Comparison of ENCODE assay signal across 8 cellular contexts in genomic region chr4:16225681-16225995, GRCh38. TPM values are rescaled to one million over a fixed set of nuclear protein-coding genes. Genes with fewer than 3 reads are reported as not detected.
DNase-seq lines count a peak whose midpoint lies in the region; ATAC-seq, FAIRE-seq and TF ChIP-seq lines count a peak whose summit lies in the region.

No MANE protein-coding gene starts in this region.

- H3K4me1 ChIP-seq in suprapubic skin = peaks cover 38% of the 10 kb centered on the region

- no peak for TF ChIP-seq POLR2A in suprapubic skin (IDR thresholded peaks at IDR 0.05)

- H3K9me3 ChIP-seq in suprapubic skin = no peaks in the 10 kb centered on the region

- no peaks in the 10 kb centered on the region for H3K27me3 Mint-ChIP-seq in activated CD8-positive, alpha-beta T cell treated with anti-CD3 and anti-CD28 coated beads for 36 hours
- peaks cover 8 to 21% (median 13%) of the 10 kb centered on the region in 3 donors for H3K27me3 Mint-ChIP-seq in immature natural killer cell (ENCODE audit: low read depth in 3 of 3)

- no peak for TF ChIP-seq EP300 in suprapubic skin (IDR thresholded peaks at IDR 0.05)

- POLR2A ChIA-PET in activated CD8-positive, alpha-beta T cell treated with anti-CD3 and anti-CD28 coated beads for 36 hours (lab: Charles Lee) = interaction anchor here (0.9 to 1.4 kb wide), 2 partner anchors 9 to 33 kb away, joined by 3 to 4 read pairs; no protein-coding TSS in a partner anchor

- no peak for FAIRE-seq in frontal cortex (lab: Jason Lieb, UNC)

- peak overlapping the region; percentile 87 for H3K27ac Mint-ChIP-seq in activated CD8-positive, alpha-beta T cell treated with anti-CD3 and anti-CD28 coated beads for 36 hours
- peak overlapping the region; percentile 82 to 93 (median 90) for H3K27ac Mint-ChIP-seq in immature natural killer cell

- peak overlapping the region; percentile 92 for H3K27ac ChIP-seq in 22Rv1
- H3K27ac ChIP-seq in suprapubic skin = peak overlapping the region; percentile 98

- peaks cover 22% of the 10 kb centered on the region for H3K36me3 Mint-ChIP-seq in activated CD8-positive, alpha-beta T cell treated with anti-CD3 and anti-CD28 coated beads for 36 hours (ENCODE audit: low read depth)
- H3K36me3 Mint-ChIP-seq in immature natural killer cell = no peaks in the 10 kb centered on the region

- ATAC-seq in GM21723 (IDR thresholded peaks at IDR 0.05; ENCODE audit: unreplicated experiment) (peak; percentile 0), HG03565 (IDR thresholded peaks at IDR 0.05; ENCODE audit: unreplicated experiment) (no peak)
- no peak for ATAC-seq in activated CD8-positive, alpha-beta T cell treated with anti-CD3 and anti-CD28 coated beads for 36 hours

- H3K27me3 ChIP-seq in suprapubic skin = no peaks in the 10 kb centered on the region

- TF ChIP-seq CTCF in 22Rv1 (IDR thresholded peaks at IDR 0.05) (no peak), suprapubic skin (IDR thresholded peaks at IDR 0.05) (no peak)
- TF ChIP-seq CTCF in activated CD8-positive, alpha-beta T cell treated with anti-CD3 and anti-CD28 coated beads for 36 hours (IDR thresholded peaks at IDR 0.05) = no peak

- H3K4me1 Mint-ChIP-seq in activated CD8-positive, alpha-beta T cell treated with anti-CD3 and anti-CD28 coated beads for 36 hours (ENCODE audit: low read depth) = peaks cover 56% of the 10 kb centered on the region
- peaks cover 44 to 52% of the 10 kb centered on the region in 2 donors for H3K4me1 Mint-ChIP-seq in immature natural killer cell

- intact Hi-C loops in activated CD8-positive, alpha-beta T cell treated with anti-CD3 and anti-CD28 coated beads for 36 hours (cut with micrococcal nuclease) = no loop called here

- DNase-seq in activated CD8-positive, alpha-beta T cell treated with anti-CD3 and anti-CD28 coated beads for 36 hours = no peak
- no peak for DNase-seq in immature natural killer cell
- DNase-seq in suprapubic skin (ENCODE audit: low spot score in 2 of 2) = no peak
- no peak for DNase-seq in frontal cortex (ENCODE audit: low spot score in 2 of 2)
- no peak for DNase-seq in T-helper 9 cell

- no peaks in the 10 kb centered on the region for H3K9me3 Mint-ChIP-seq in activated CD8-positive, alpha-beta T cell treated with anti-CD3 and anti-CD28 coated beads for 36 hours
- no peaks in the 10 kb centered on the region for H3K9me3 Mint-ChIP-seq in immature natural killer cell

- H3K4me3 ChIP-seq in suprapubic skin = peak overlapping the region; percentile 94

- H3K36me3 ChIP-seq in suprapubic skin = no peaks in the 10 kb centered on the region

- CTCF ChIA-PET in activated CD8-positive, alpha-beta T cell treated with anti-CD3 and anti-CD28 coated beads for 36 hours (lab: Charles Lee) = interaction anchor here (1.5 to 3.1 kb wide), 4 partner anchors 8 to 39 kb away, joined by 3 to 12 read pairs (median 5); no protein-coding TSS in a partner anchor

- H3K4me3 Mint-ChIP-seq in activated CD8-positive, alpha-beta T cell treated with anti-CD3 and anti-CD28 coated beads for 36 hours = peak overlapping the region; percentile 88
- H3K4me3 Mint-ChIP-seq in immature natural killer cell = peak overlapping the region; percentile 86 to 91 (median 89)

- WGBS in suprapubic skin = 1% methylated on average over 9 of the region's 9 CpGs

RNA-seq across cellular contexts. Expression of gene TAPT1, which starts 0.6 kb away (rescaled TPM):
- 10 to 100 TPM; 34.2 to 35.5 TPM for total RNA-seq in activated CD8-positive, alpha-beta T cell treated with anti-CD3 and anti-CD28 coated beads for 36 hours
- polyA plus RNA-seq in immature natural killer cell = 10 to 100 TPM; 10.1 to 22.0 (median 17.9) TPM
- 10 to 100 TPM; 15.3 to 57.2 (median 23.7) TPM for total RNA-seq in suprapubic skin
- total RNA-seq in frontal cortex = 68.5 TPM
